In the genomic region with DNA sequence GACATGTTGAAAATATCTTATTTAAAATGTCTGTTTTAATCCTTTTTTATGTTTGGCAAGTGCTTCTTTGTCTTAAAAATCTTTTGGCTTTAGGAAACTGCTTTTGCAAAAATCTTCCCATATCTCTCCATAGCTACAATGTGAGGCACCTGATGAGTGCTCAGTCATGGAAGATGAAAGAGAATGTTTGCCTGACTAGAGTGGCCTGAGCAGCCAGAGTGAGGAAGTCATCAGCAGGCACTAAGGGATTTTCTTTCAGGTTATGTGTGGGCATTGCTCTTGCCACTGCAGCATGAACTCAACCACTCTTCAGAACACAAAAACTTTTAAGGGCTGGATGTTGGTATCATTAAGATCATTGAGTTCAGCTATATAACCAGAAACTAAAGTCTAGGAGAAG, we compare ENCODE assay signal across 23 cellular contexts. TPM values are rescaled to one million over a fixed set of nuclear protein-coding genes. Genes with fewer than 3 reads are reported as not detected.
A peak's percentile ranks its signal among the peaks of the same experiment; 100 is the strongest.
DNase-seq lines count a peak whose midpoint lies in the region; ATAC-seq, FAIRE-seq and TF ChIP-seq lines count a peak whose summit lies in the region.
"Had no signal": no experiment of that assay in that cellular context is flagged by ENCODE, and none has a peak within 500 bp of the region (broad histone marks: within the 10 kb centered on the region; RNA-seq: fewer than 3 reads in every experiment).

No MANE protein-coding gene starts in this region.

- no peak for TF ChIP-seq RAD21 in GM12878 (IDR thresholded peaks at IDR 0.05; ENCODE audit: insufficient read depth, low read depth, low read length)

- H2AFZ ChIP-seq in GM12878 (ENCODE audit: control insufficient read depth, low read depth, low read length): no peak overlapping the region
- H2AFZ ChIP-seq: PC-9 had no signal

- SMC1A ChIA-PET in GM12878 (lab: Charles Lee; ENCODE audit: uncharacterized antibody, unreplicated experiment): interaction anchor here (0.9 to 2.9 kb wide), 8 partner anchors 9 to 168 kb away, joined by 3 to 7 read pairs (median 3); no protein-coding TSS in a partner anchor

- no peak for ATAC-seq in activated T-cell treated with anti-CD3 and anti-CD28 coated beads, Interleukin-2, amount 50 U/mL, for 4 hours
- no peak for ATAC-seq in GM12878
- no peak for ATAC-seq in GM18858 (IDR thresholded peaks at IDR 0.05; ENCODE audit: unreplicated experiment)
- ATAC-seq: CD8-positive, alpha-beta T cell; SK-N-SH treated with all-trans-retinoic acid at 6 μM for 48 hours had no signal

- H3K27ac Mint-ChIP-seq in activated T-cell treated with anti-CD3 and anti-CD28 coated beads, Interleukin-2, amount 50 U/mL, for 24 hours: peak overlapping the region; percentile 19
- H3K27ac Mint-ChIP-seq: CD8-positive, alpha-beta T cell had no signal

- peaks cover 33% of the 10 kb centered on the region for H3K4me1 Mint-ChIP-seq in activated T-cell treated with anti-CD3 and anti-CD28 coated beads, Interleukin-2, amount 50 U/mL, for 24 hours (ENCODE audit: low read depth)
- H3K4me1 Mint-ChIP-seq in activated T-cell treated with anti-CD3 and anti-CD28 coated beads, Interleukin-2, amount 50 U/mL, for 4 hours (ENCODE audit: low read depth): peaks cover 26% of the 10 kb centered on the region

- H3K4me2 ChIP-seq in GM12878 (ENCODE audit: control insufficient read depth, insufficient read depth): no peak overlapping the region
- H3K4me2 ChIP-seq: PC-9 had no signal

- H3K9ac ChIP-seq in HUES6 (ENCODE audit: low read length) (no peak overlapping the region), GM12878 (ENCODE audit: control insufficient read depth, insufficient read depth, low read length) (no peak overlapping the region)

- in situ Hi-C loops in GM12878 (cut with MboI): no loop called here

- peak overlapping the region; percentile 75 for H3K27ac ChIP-seq in HUES6 (ENCODE audit: low read depth, low read length)
- H3K27ac ChIP-seq in GM12878 (ENCODE audit: control insufficient read depth, insufficient read depth): no peak overlapping the region
- peak overlapping the region; percentile 52 for H3K27ac ChIP-seq in thymus (ENCODE audit: low read depth)
- H3K27ac ChIP-seq: PC-9, RWPE1 had no signal

- FAIRE-seq in GM12878 (lab: Jason Lieb, UNC): peak; percentile 64
- FAIRE-seq: A204.1, GM12891 had no signal

- POLR2A ChIA-PET in GM12878 (lab: Charles Lee): interaction anchor here (1.2 kb wide), 1 partner anchor 42 kb away, joined by 4 read pairs; no protein-coding TSS in a partner anchor

- H3K4me3 ChIP-seq in HUES6 (ENCODE audit: low read depth, low read length): no peak overlapping the region
- H3K4me3 ChIP-seq in GM12878: no peak overlapping the region
- no peak overlapping the region for H3K4me3 ChIP-seq in thymus (ENCODE audit: low read length)
- H3K4me3 ChIP-seq: PC-9 had no signal

- intact Hi-C loops in GM12878 (cut with micrococcal nuclease; ENCODE audit: unreplicated experiment): no loop called here

- H3K79me2 ChIP-seq in GM12878 (ENCODE audit: control insufficient read depth, insufficient read depth, low read length): no peaks in the 10 kb centered on the region

- no peak overlapping the region for H3K4me3 Mint-ChIP-seq in activated T-cell treated with anti-CD3 and anti-CD28 coated beads, Interleukin-2, amount 50 U/mL, for 24 hours
- H3K4me3 Mint-ChIP-seq in activated T-cell treated with anti-CD3 and anti-CD28 coated beads, Interleukin-2, amount 50 U/mL, for 4 hours: no peak overlapping the region
- H3K4me3 Mint-ChIP-seq: CD8-positive, alpha-beta T cell; IgD-negative memory B cell had no signal

- no peaks in the 10 kb centered on the region for H3K27me3 Mint-ChIP-seq in activated T-cell treated with anti-CD3 and anti-CD28 coated beads, Interleukin-2, amount 50 U/mL, for 24 hours
- no peaks in the 10 kb centered on the region for H3K27me3 Mint-ChIP-seq in activated T-cell treated with anti-CD3 and anti-CD28 coated beads, Interleukin-2, amount 50 U/mL, for 4 hours (ENCODE audit: low read depth)
- H3K27me3 Mint-ChIP-seq: IgD-negative memory B cell had no signal

- no peaks in the 10 kb centered on the region for H4K20me1 ChIP-seq in GM12878 (ENCODE audit: control insufficient read depth, insufficient read depth)

- RAD21 ChIA-PET in GM12878 (lab: Charles Lee; ENCODE audit: unreplicated experiment): interaction anchor here (1.0 kb wide), 2 partner anchors 15 to 28 kb away, joined by 3 read pairs; no protein-coding TSS in a partner anchor

- CTCF ChIA-PET in GM12878 (lab: Yijun Ruan, JAX): interaction anchor here (0.7 to 1.6 kb wide), 3 partner anchors 28 to 476 kb away, joined by 3 to 4 read pairs (median 3); no protein-coding TSS in a partner anchor

- no peak for DNase-seq in activated T-cell treated with anti-CD3 and anti-CD28 coated beads, Interleukin-2, amount 50 U/mL, for 24 hours
- DNase-seq in activated T-cell treated with anti-CD3 and anti-CD28 coated beads, Interleukin-2, amount 50 U/mL, for 4 hours: no peak
- no peak for DNase-seq in GM12878 (ENCODE audit: low read depth, low spot score)
- no peak for DNase-seq in activated CD4-positive, CD25-positive, alpha-beta regulatory T cell (lab: John Stamatoyannopoulos, UW)
- DNase-seq in mesenteric fat pad (ENCODE audit: low spot score): no peak
- DNase-seq: Calu3; CD8-positive, alpha-beta T cell; EL; Karpas-422; NCI-H1417 treated with DMSO at 0.1 percent for 48 hours; NCI-H187 treated with DMSO at 0.1 percent for 48 hours; NCI-H345; NCI-H526; PC-9; SIG-M5 had no signal

- peaks cover 80% of the 10 kb centered on the region for H3K36me3 Mint-ChIP-seq in activated T-cell treated with anti-CD3 and anti-CD28 coated beads, Interleukin-2, amount 50 U/mL, for 24 hours (ENCODE audit: low read depth)
- peaks cover 33% of the 10 kb centered on the region for H3K36me3 Mint-ChIP-seq in activated T-cell treated with anti-CD3 and anti-CD28 coated beads, Interleukin-2, amount 50 U/mL, for 4 hours (ENCODE audit: insufficient read depth)

- peaks cover 36% of the 10 kb centered on the region for H3K36me3 ChIP-seq in HUES6 (ENCODE audit: control insufficient read depth, insufficient read depth, low read length)
- H3K36me3 ChIP-seq in GM12878 (ENCODE audit: control insufficient read depth in 2 of 2, insufficient read depth in 2 of 2, low read length in 1 of 2): peaks cover 0 to 10% of the 10 kb centered on the region in 2 experiments; a peak in 1 of 4 replicates
- H3K36me3 ChIP-seq in thymus (ENCODE audit: control insufficient read depth, insufficient read depth): no peaks in the 10 kb centered on the region

- TF ChIP-seq POLR2A in GM12878 (IDR thresholded peaks at IDR 0.05; ENCODE audit: low read depth, low read length): no peak

- no TSS peak for BruUV-seq in GM12878 (replicated peaks; lab: Mats Ljungman, UMichigan)

- H3K4me1 ChIP-seq in HUES6 (ENCODE audit: control insufficient read depth, insufficient read depth, low read length) (peaks cover 22% of the 10 kb centered on the region), GM12878 (ENCODE audit: control insufficient read depth, insufficient read depth, low read length) (0 out of 2 replicates have a peak, but pooled peaks cover 6% of the 10 kb centered on the region), thymus (ENCODE audit: control insufficient read depth, insufficient read depth, low read length) (peaks cover 20% of the 10 kb centered on the region)

- H3K27me3 ChIP-seq in HUES6 (ENCODE audit: control insufficient read depth, insufficient read depth, low read length) (no peaks in the 10 kb centered on the region), GM12878 (replicated peaks in 1 of 2; ENCODE audit: control insufficient read depth in 2 of 2, insufficient read depth in 2 of 2, low read length in 1 of 2) (no peaks in the 10 kb centered on the region), thymus (ENCODE audit: control insufficient read depth, insufficient read depth) (no peaks in the 10 kb centered on the region)

- TF ChIP-seq EP300 in GM12878 (IDR thresholded peaks at IDR 0.05; ENCODE audit: borderline replicate concordance in 1 of 2, control insufficient read depth in 1 of 2, low read depth in 2 of 2, low read length in 2 of 2): no peak

- no peak for TF ChIP-seq CTCF in GM12878 (IDR thresholded peaks at IDR 0.05 in 2 of 3, conservative IDR thresholded peaks at IDR 0.05 in 1 of 3; ENCODE audit: control insufficient read depth in 2 of 3, extremely low read depth in 1 of 3, insufficient read depth in 1 of 3, low read depth in 3 of 3, low read length in 3 of 3)

- no peaks in the 10 kb centered on the region for H3K9me3 Mint-ChIP-seq in activated T-cell treated with anti-CD3 and anti-CD28 coated beads, Interleukin-2, amount 50 U/mL, for 24 hours
- no peaks in the 10 kb centered on the region for H3K9me3 Mint-ChIP-seq in activated T-cell treated with anti-CD3 and anti-CD28 coated beads, Interleukin-2, amount 50 U/mL, for 4 hours
- H3K9me3 Mint-ChIP-seq: CD8-positive, alpha-beta T cell; IgD-negative memory B cell had no signal

- H3K9me3 ChIP-seq in HUES6 (ENCODE audit: control insufficient read depth, insufficient read depth, low read depth, low read length) (no peaks in the 10 kb centered on the region), GM12878 (replicated peaks; ENCODE audit: control insufficient read depth, insufficient read depth, low read length) (no peaks in the 10 kb centered on the region), thymus (ENCODE audit: control insufficient read depth) (no peaks in the 10 kb centered on the region)

RNA-seq across cellular contexts. Expression of a gene that starts 47.9 kb away (rescaled TPM):
- total RNA-seq in activated T-cell treated with anti-CD3 and anti-CD28 coated beads, Interleukin-2, amount 50 U/mL, for 4 hours: 10 to 100 TPM; 43.8 to 61.4 (median 54.2) TPM
- total RNA-seq in GM12878 (2013; cell fraction: nucleolus; rRNA removed): 105 and 137 TPM in 2 replicates
- 28.4 and 32.9 TPM in 2 replicates for total RNA-seq in GM12878 (2014; rRNA removed)
- total RNA-seq in GM12878 (2014; rRNA removed; fragmentation: Illumina TruSeq; extraction: Trizol): 21.9 and 23.7 TPM in 2 replicates
- 71.6 and 74.4 TPM in 2 replicates for total RNA-seq in GM12878 (2021)
- polyA plus RNA-seq in GM12878 (2011; ENCODE audit: low read depth): 30.6 TPM
- polyA plus RNA-seq in GM12878 (2011; rRNA removed): 40.1 and 62.9 TPM in 2 replicates
- 20.0 and 28.1 TPM in 2 replicates for polyA plus RNA-seq in GM12878 (2011; cell fraction: cytosol; rRNA removed)
- 50.6 and 56.0 TPM in 2 replicates for polyA plus RNA-seq in GM12878 (2011; cell fraction: nucleus; rRNA removed)
- polyA plus RNA-seq in GM12878 (2012): 64.1 and 73.9 TPM in 2 replicates
- 39.3 and 46.5 TPM in 2 replicates for polyA plus RNA-seq in GM12878 (2014; fragmentation: Illumina TruSeq; extraction: Trizol)
- polyA plus RNA-seq in GM12878 (2014; fragmentation: Nextera tagmentation; extraction: Ambion mirVana): 10 to 100 TPM; 12.7 to 16.8 TPM
- polyA plus RNA-seq in GM12878 (2014; rRNA removed): 45.0 and 49.0 TPM in 2 replicates
- polyA plus RNA-seq in GM12878 (2016; fragmentation: Nextera tagmentation; extraction: Ambion mirVana): 10 to 100 TPM; 79.2 to 82.2 TPM
- polyA minus RNA-seq in GM12878 (2011; rRNA and poly(A)+ RNA removed): 8.4 and 14.7 TPM in 2 replicates
- polyA minus RNA-seq in GM12878 (2011; cell fraction: cytosol; rRNA and poly(A)+ RNA removed): 18.0 and 18.7 TPM in 2 replicates
- 43.9 and 77.4 TPM in 2 replicates for polyA minus RNA-seq in GM12878 (2011; cell fraction: nucleus; rRNA and poly(A)+ RNA removed)
- 56.6 TPM for polyA plus RNA-seq in thymus
- 55.7 TPM for total RNA-seq in mesenteric fat pad
